Comparison of ENCODE assay signal across 21 cellular contexts in the genomic region with DNA sequence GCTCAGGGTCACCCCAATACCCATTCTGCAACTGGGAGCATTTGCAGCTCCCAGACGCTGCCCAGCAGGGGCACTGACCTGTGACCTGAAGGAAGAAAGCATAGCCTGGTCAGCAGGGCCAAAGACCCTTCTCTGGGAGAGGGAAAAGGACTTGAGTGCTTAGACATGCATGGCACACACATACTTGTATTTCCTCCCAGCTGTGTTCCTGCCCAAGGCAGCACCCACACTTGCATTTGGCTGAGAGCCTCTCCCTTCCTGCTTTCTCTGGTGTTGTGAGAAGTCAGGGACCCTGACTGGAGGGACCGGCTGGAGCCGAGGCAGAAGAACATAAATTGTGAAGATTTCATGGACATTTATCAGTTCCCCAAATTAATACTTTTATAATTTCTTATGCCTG. TPM values are rescaled to one million over a fixed set of nuclear protein-coding genes. Genes with fewer than 3 reads are reported as not detected.
DNase-seq lines count a peak whose midpoint lies in the region; ATAC-seq, FAIRE-seq and TF ChIP-seq lines count a peak whose summit lies in the region.
"Had no signal": no experiment of that assay in that cellular context is flagged by ENCODE, and none has a peak within 500 bp of the region (broad histone marks: within the 10 kb centered on the region; RNA-seq: fewer than 3 reads in every experiment).

No MANE protein-coding gene starts in this region.

- no peak for ATAC-seq in HepG2
- ATAC-seq in right lobe of liver = no peak
- no peak for ATAC-seq in GM21619 (IDR thresholded peaks at IDR 0.05; ENCODE audit: unreplicated experiment)
- ATAC-seq: CD8-positive, alpha-beta T cell; HCT116 had no signal

- POLR2A ChIA-PET in HepG2 (lab: Yijun Ruan, JAX) = no interaction called here

- no TSS peak for BruUV-seq in HepG2 (replicated peaks; lab: Mats Ljungman, UMichigan)

- TF ChIP-seq POLR2A in HepG2 (IDR thresholded peaks at IDR 0.05; ENCODE audit: insufficient read depth in 1 of 2, low read depth in 2 of 2, low read length in 2 of 2) (no peak), right lobe of liver (IDR thresholded peaks at IDR 0.05) (no peak), esophagus muscularis mucosa (IDR thresholded peaks at IDR 0.05; ENCODE audit: low read depth) (no peak), thyroid gland (IDR thresholded peaks at IDR 0.05) (no peak), breast epithelium (IDR thresholded peaks at IDR 0.05) (no peak)

- no peaks in the 10 kb centered on the region for H3K36me3 ChIP-seq in HepG2 (replicated peaks in 1 of 2; ENCODE audit: control insufficient read depth in 1 of 2, insufficient read depth in 2 of 2, low read length in 2 of 2)
- H3K36me3 ChIP-seq in right lobe of liver = no peaks in the 10 kb centered on the region
- H3K36me3 ChIP-seq in esophagus muscularis mucosa = no peaks in the 10 kb centered on the region
- H3K36me3 ChIP-seq in thyroid gland = no peaks in the 10 kb centered on the region
- H3K36me3 ChIP-seq in breast epithelium = no peaks in the 10 kb centered on the region
- H3K36me3 ChIP-seq: BLaER1 had no signal

- H3K9ac ChIP-seq in HepG2 (ENCODE audit: insufficient read depth, low read depth, low read length) = no peak overlapping the region
- H3K9ac ChIP-seq: BLaER1, GM23248 had no signal

- TF ChIP-seq RAD21 in HepG2 (CRISPR knock-in tag; IDR thresholded peaks at IDR 0.05) = no peak

- H3K27ac ChIP-seq in HepG2 (ENCODE audit: extremely low read length, insufficient read depth, low read length) (no peak overlapping the region), right lobe of liver (no peak overlapping the region), esophagus muscularis mucosa (replicated peaks in 1 of 4) (no peak overlapping the region), thyroid gland (peak overlapping the region in 1 of 3 donors; percentile 15), breast epithelium (no peak overlapping the region)
- H3K27ac ChIP-seq: 22Rv1, BLaER1, C4-2B, GM23248 had no signal

- H3K4me1 ChIP-seq in HepG2 (ENCODE audit: insufficient read depth, low read length) (peaks cover 14% of the 10 kb centered on the region), right lobe of liver (peaks cover 0 to 8% (median 2%) of the 10 kb centered on the region in 4 donors), esophagus muscularis mucosa (no peaks in the 10 kb centered on the region), thyroid gland (peaks cover 0 to 7% of the 10 kb centered on the region in 2 donors), breast epithelium (no peaks in the 10 kb centered on the region)
- H3K4me1 ChIP-seq: BLaER1 had no signal

- H3K4me2 ChIP-seq in HepG2 (ENCODE audit: low read depth, low read length) = no peak overlapping the region
- H3K4me2 ChIP-seq: BLaER1 had no signal

- TF ChIP-seq EP300 in HepG2 (IDR thresholded peaks at IDR 0.05; ENCODE audit: low read depth in 2 of 2, low read length in 2 of 2) (no peak), HepG2 (CRISPR knock-in tag; IDR thresholded peaks at IDR 0.05; ENCODE audit: borderline replicate concordance) (no peak), esophagus muscularis mucosa (IDR thresholded peaks at IDR 0.05) (no peak)

- H3K27me3 ChIP-seq in HepG2 (ENCODE audit: control insufficient read depth in 1 of 2, insufficient read depth in 2 of 2, low read length in 2 of 2) (peaks cover 0 to 3% of the 10 kb centered on the region in 2 experiments; a peak in 1 of 5 replicates), right lobe of liver (no peaks in the 10 kb centered on the region), esophagus muscularis mucosa (no peaks in the 10 kb centered on the region), thyroid gland (no peaks in the 10 kb centered on the region), breast epithelium (no peaks in the 10 kb centered on the region)
- H3K27me3 ChIP-seq: BLaER1 had no signal

- no peak overlapping the region for H2AFZ ChIP-seq in HepG2 (ENCODE audit: low read length)
- H2AFZ ChIP-seq: GM23248 had no signal

- no peaks in the 10 kb centered on the region for H3K79me2 ChIP-seq in HepG2 (ENCODE audit: insufficient read depth, low read length)

- in situ Hi-C loops in HepG2 (cut with HindIII; ENCODE audit: extremely low pct_ligation_motif_present, low pct_unique_long_range_greater_than_20kb) = no loop called here

- H3K9me3 ChIP-seq in HepG2 (ENCODE audit: low read length) (no peaks in the 10 kb centered on the region), right lobe of liver (no peaks in the 10 kb centered on the region), esophagus muscularis mucosa (no peaks in the 10 kb centered on the region), thyroid gland (no peaks in the 10 kb centered on the region), breast epithelium (no peaks in the 10 kb centered on the region)

- CTCF ChIA-PET in HepG2 (lab: Yijun Ruan, JAX; ENCODE audit: low intra/inter-chr PET ratio, low total read pairs) = no interaction called here

- DNase-seq in HepG2 (ENCODE audit: low spot score) = no peak
- no peak for DNase-seq in right lobe of liver
- peak; percentile 79 for DNase-seq in esophagus muscularis mucosa (ENCODE audit: extremely low spot score)
- peak; percentile 57 to 68 for DNase-seq in thyroid gland
- DNase-seq in medulla oblongata (ENCODE audit: extremely low spot score) = no peak
- no peak for DNase-seq in breast epithelium (ENCODE audit: low spot score in 2 of 2)
- DNase-seq: Caco-2; CD4-positive, CD25-positive, alpha-beta regulatory T cell; CD8-positive, alpha-beta T cell; DMS153; DND-41; GM23248; H9 had no signal

- intact Hi-C loops in HepG2 (cut with micrococcal nuclease; ENCODE audit: unreplicated experiment) = no loop called here
- intact Hi-C loops in right lobe of liver (cut with DNase I) = no loop called here
- intact Hi-C loops in esophagus muscularis mucosa (cut with DNase I) = no loop called here
- intact Hi-C loops in thyroid gland (cut with DNase I) = no loop called here
- intact Hi-C loops in breast epithelium (cut with DNase I; ENCODE audit: low total_unique reads) = no loop called here

- TF ChIP-seq CTCF in HepG2 (CRISPR knock-in tag; IDR thresholded peaks at IDR 0.05) (no peak), right lobe of liver (IDR thresholded peaks at IDR 0.05) (no peak), esophagus muscularis mucosa (IDR thresholded peaks at IDR 0.05) (no peak), thyroid gland (IDR thresholded peaks at IDR 0.05) (no peak), breast epithelium (IDR thresholded peaks at IDR 0.05) (no peak)

- H3K4me3 ChIP-seq in HepG2 (replicated peaks in 1 of 3; ENCODE audit: insufficient read depth in 1 of 3, low read depth in 2 of 3, low read length in 3 of 3) (no peak overlapping the region), right lobe of liver (no peak overlapping the region), esophagus muscularis mucosa (no peak overlapping the region), thyroid gland (replicated peaks in 1 of 3) (no peak overlapping the region), breast epithelium (no peak overlapping the region)
- H3K4me3 ChIP-seq: BLaER1, GM23248 had no signal

- no peaks in the 10 kb centered on the region for H4K20me1 ChIP-seq in HepG2 (ENCODE audit: insufficient read depth, low read length)
- H4K20me1 ChIP-seq: BLaER1 had no signal

- no peak for FAIRE-seq in HepG2 (lab: Jason Lieb, UNC)
- FAIRE-seq: A204.1, G401.6, GM12892 had no signal

- 69% methylated on average over 2 of the region's 3 CpGs for WGBS in HepG2 (ENCODE audit: low lambda C conversion rate)
- WGBS in right lobe of liver (ENCODE audit: insufficient coverage, low coverage, low lambda C conversion rate, missing lambda C conversion rate) = 73% methylated on average over 3 of the region's 3 CpGs
- WGBS in esophagus muscularis mucosa = 72% methylated on average over 3 of the region's 3 CpGs
- 21 to 41% methylated on average over 3 of the region's 3 CpGs for WGBS in thyroid gland, 2 donors

RNA-seq across cellular contexts. Expression of gene LAMB2, which starts 7.2 kb away (rescaled TPM):
- total RNA-seq in HepG2 (2016; rRNA removed; fragmentation: Illumina TruSeq; extraction: Trizol) = 67.9 and 208 TPM in 2 replicates
- total RNA-seq in HepG2 (2016; cell fraction: cytosol; rRNA removed; fragmentation: Illumina TruSeq; extraction: Trizol; ENCODE audit: low read depth) = 13.5 and 15.2 TPM in 2 replicates
- total RNA-seq in HepG2 (2016; cell fraction: insoluble cytoplasmic fraction; rRNA removed; fragmentation: Illumina TruSeq; extraction: Trizol) = 56.7 and 217 TPM in 2 replicates
- total RNA-seq in HepG2 (2016; cell fraction: membrane; rRNA removed; fragmentation: Illumina TruSeq; extraction: Trizol) = 16.6 and 17.9 TPM in 2 replicates
- total RNA-seq in HepG2 (2016; cell fraction: nucleus; rRNA removed; fragmentation: Illumina TruSeq; extraction: Trizol) = 198 and 230 TPM in 2 replicates
- 443 and 619 TPM in 2 replicates for polyA plus RNA-seq in HepG2 (2011; rRNA removed)
- polyA plus RNA-seq in HepG2 (2011; cell fraction: cytosol; rRNA removed) = 165 and 171 TPM in 2 replicates
- 2,056 and 2,231 TPM in 2 replicates for polyA plus RNA-seq in HepG2 (2011; cell fraction: nucleus; rRNA removed)
- 234 and 362 TPM in 2 replicates for polyA plus RNA-seq in HepG2 (2012)
- 7.4 and 10.4 TPM in 2 replicates for polyA plus RNA-seq in HepG2 (2016; cell fraction: cytosol; fragmentation: Illumina TruSeq; extraction: Trizol; ENCODE audit: low read depth)
- 45.9 and 61.9 TPM in 2 replicates for polyA plus RNA-seq in HepG2 (2016; cell fraction: insoluble cytoplasmic fraction; fragmentation: Illumina TruSeq; extraction: Trizol; ENCODE audit: low read depth)
- polyA plus RNA-seq in HepG2 (2016; cell fraction: membrane; fragmentation: Illumina TruSeq; extraction: Trizol; ENCODE audit: low read depth) = 9.9 and 13.5 TPM in 2 replicates
- 423 and 430 TPM in 2 replicates for polyA plus RNA-seq in HepG2 (2016; cell fraction: nucleus; fragmentation: Illumina TruSeq; extraction: Trizol; ENCODE audit: insufficient read depth, low read depth)
- polyA minus RNA-seq in HepG2 (2011; rRNA and poly(A)+ RNA removed; ENCODE audit: low replicate concordance) = 13.3 and 724 TPM in 2 replicates
- 108 and 211 TPM in 2 replicates for polyA minus RNA-seq in HepG2 (2011; cell fraction: cytosol; rRNA and poly(A)+ RNA removed)
- polyA minus RNA-seq in HepG2 (2011; cell fraction: nucleus; rRNA and poly(A)+ RNA removed) = 147 and 217 TPM in 2 replicates
- 100 to 1,000 TPM; 129 to 192 (median 163) TPM for total RNA-seq in right lobe of liver
- 1,000 to 10,000 TPM in 1 of 4 donors, 100 to 1,000 TPM in 3; 609 to 1,229 (median 740) TPM for total RNA-seq in esophagus muscularis mucosa
- 100 to 1,000 TPM; 452 to 573 (median 527) TPM for total RNA-seq in thyroid gland
- 100 to 1,000 TPM; 411 to 700 (median 540) TPM for total RNA-seq in breast epithelium
- total RNA-seq: CD8-positive, alpha-beta T cell had no signal

RNA-seq across cellular contexts. Expression of gene USP19, which starts 19.5 kb away (rescaled TPM):
- 31.7 and 33.8 TPM in 2 replicates for total RNA-seq in HepG2 (2016; rRNA removed; fragmentation: Illumina TruSeq; extraction: Trizol)
- total RNA-seq in HepG2 (2016; cell fraction: cytosol; rRNA removed; fragmentation: Illumina TruSeq; extraction: Trizol; ENCODE audit: low read depth) = 3.2 and 3.3 TPM in 2 replicates
- total RNA-seq in HepG2 (2016; cell fraction: insoluble cytoplasmic fraction; rRNA removed; fragmentation: Illumina TruSeq; extraction: Trizol) = 28.9 and 29.8 TPM in 2 replicates
- total RNA-seq in HepG2 (2016; cell fraction: membrane; rRNA removed; fragmentation: Illumina TruSeq; extraction: Trizol) = 7.3 and 7.8 TPM in 2 replicates
- 30.6 and 33.3 TPM in 2 replicates for total RNA-seq in HepG2 (2016; cell fraction: nucleus; rRNA removed; fragmentation: Illumina TruSeq; extraction: Trizol)
- polyA plus RNA-seq in HepG2 (2011; rRNA removed) = 28.3 and 36.6 TPM in 2 replicates
- polyA plus RNA-seq in HepG2 (2011; cell fraction: cytosol; rRNA removed) = 20.1 and 31.8 TPM in 2 replicates
- 90.2 and 110 TPM in 2 replicates for polyA plus RNA-seq in HepG2 (2011; cell fraction: nucleus; rRNA removed)
- 21.9 and 23.6 TPM in 2 replicates for polyA plus RNA-seq in HepG2 (2012)
- 0.88 and 1.7 TPM in 2 replicates for polyA plus RNA-seq in HepG2 (2016; cell fraction: cytosol; fragmentation: Illumina TruSeq; extraction: Trizol; ENCODE audit: low read depth)
- 19.6 and 20.4 TPM in 2 replicates for polyA plus RNA-seq in HepG2 (2016; cell fraction: insoluble cytoplasmic fraction; fragmentation: Illumina TruSeq; extraction: Trizol; ENCODE audit: low read depth)
- polyA plus RNA-seq in HepG2 (2016; cell fraction: membrane; fragmentation: Illumina TruSeq; extraction: Trizol; ENCODE audit: low read depth) = 2.9 and 3.5 TPM in 2 replicates
- 46.8 and 50.9 TPM in 2 replicates for polyA plus RNA-seq in HepG2 (2016; cell fraction: nucleus; fragmentation: Illumina TruSeq; extraction: Trizol; ENCODE audit: insufficient read depth, low read depth)
- 183 and 184 TPM in 2 replicates for polyA minus RNA-seq in HepG2 (2011; rRNA and poly(A)+ RNA removed; ENCODE audit: low replicate concordance)
- polyA minus RNA-seq in HepG2 (2011; cell fraction: cytosol; rRNA and poly(A)+ RNA removed) = 23.4 and 29.4 TPM in 2 replicates
- 26.7 and 30.1 TPM in 2 replicates for polyA minus RNA-seq in HepG2 (2011; cell fraction: nucleus; rRNA and poly(A)+ RNA removed)
- total RNA-seq in right lobe of liver = 10 to 100 TPM; 28.0 to 39.0 (median 34.1) TPM
- 10 to 100 TPM; 57.5 to 64.4 (median 59.9) TPM for total RNA-seq in esophagus muscularis mucosa
- total RNA-seq in thyroid gland = 100 to 1,000 TPM in 1 of 4 donors, 10 to 100 TPM in 3; 72.3 to 104 (median 77.4) TPM
- total RNA-seq in breast epithelium = 10 to 100 TPM; 49.2 to 57.2 (median 56.2) TPM

RNA-seq across cellular contexts. Expression of gene CCDC71, which starts 26.1 kb away (rescaled TPM):
- total RNA-seq in HepG2 (2016; rRNA removed; fragmentation: Illumina TruSeq; extraction: Trizol) (13.3 and 14.3 TPM in 2 replicates), right lobe of liver (10 to 100 TPM in 2 of 6 experiments, 1 to 10 TPM in 4; 8.0 to 18.9 (median 8.6) TPM), esophagus muscularis mucosa (10 to 100 TPM; 19.9 to 25.6 (median 23.7) TPM), thyroid gland (10 to 100 TPM; 35.2 to 63.7 (median 58.5) TPM), breast epithelium (10 to 100 TPM; 29.0 to 39.7 (median 31.8) TPM)
- total RNA-seq in HepG2 (2016; cell fraction: cytosol; rRNA removed; fragmentation: Illumina TruSeq; extraction: Trizol; ENCODE audit: low read depth) = 4.1 and 4.7 TPM in 2 replicates
- total RNA-seq in HepG2 (2016; cell fraction: insoluble cytoplasmic fraction; rRNA removed; fragmentation: Illumina TruSeq; extraction: Trizol) = 12.6 and 13.9 TPM in 2 replicates
- total RNA-seq in HepG2 (2016; cell fraction: membrane; rRNA removed; fragmentation: Illumina TruSeq; extraction: Trizol) = 10.5 and 10.7 TPM in 2 replicates
- total RNA-seq in HepG2 (2016; cell fraction: nucleus; rRNA removed; fragmentation: Illumina TruSeq; extraction: Trizol) = 9.0 and 9.1 TPM in 2 replicates
- polyA plus RNA-seq in HepG2 (2011; rRNA removed) = 9.7 and 14.9 TPM in 2 replicates
- polyA plus RNA-seq in HepG2 (2011; cell fraction: cytosol; rRNA removed) = 11.8 and 15.0 TPM in 2 replicates
- polyA plus RNA-seq in HepG2 (2011; cell fraction: nucleus; rRNA removed) = 12.1 and 12.2 TPM in 2 replicates
- 6.4 and 7.7 TPM in 2 replicates for polyA plus RNA-seq in HepG2 (2012)
- polyA plus RNA-seq in HepG2 (2016; cell fraction: cytosol; fragmentation: Illumina TruSeq; extraction: Trizol; ENCODE audit: low read depth) = 2.1 and 3.0 TPM in 2 replicates
- 15.2 TPM in 2 replicates for polyA plus RNA-seq in HepG2 (2016; cell fraction: insoluble cytoplasmic fraction; fragmentation: Illumina TruSeq; extraction: Trizol; ENCODE audit: low read depth)
- polyA plus RNA-seq in HepG2 (2016; cell fraction: membrane; fragmentation: Illumina TruSeq; extraction: Trizol; ENCODE audit: low read depth) = 5.5 and 5.6 TPM in 2 replicates
- 9.9 and 12.2 TPM in 2 replicates for polyA plus RNA-seq in HepG2 (2016; cell fraction: nucleus; fragmentation: Illumina TruSeq; extraction: Trizol; ENCODE audit: insufficient read depth, low read depth)
- 56.3 and 64.8 TPM in 2 replicates for polyA minus RNA-seq in HepG2 (2011; rRNA and poly(A)+ RNA removed; ENCODE audit: low replicate concordance)
- polyA minus RNA-seq in HepG2 (2011; cell fraction: cytosol; rRNA and poly(A)+ RNA removed) = 9.1 and 9.9 TPM in 2 replicates
- 24.2 and 24.7 TPM in 2 replicates for polyA minus RNA-seq in HepG2 (2011; cell fraction: nucleus; rRNA and poly(A)+ RNA removed)

RNA-seq across cellular contexts. Expression of gene KLHDC8B, which starts 31.3 kb away (rescaled TPM):
- total RNA-seq in HepG2 (2016; rRNA removed; fragmentation: Illumina TruSeq; extraction: Trizol) (17.2 and 17.7 TPM in 2 replicates), right lobe of liver (10 to 100 TPM; 10.4 to 15.2 (median 11.5) TPM), esophagus muscularis mucosa (100 to 1,000 TPM in 1 of 4 donors, 10 to 100 TPM in 3; 78.6 to 190 (median 91.2) TPM), thyroid gland (10 to 100 TPM; 47.0 to 60.9 (median 57.2) TPM), breast epithelium (100 to 1,000 TPM in 1 of 3 donors, 10 to 100 TPM in 2; 38.7 to 106 (median 46.2) TPM)
- total RNA-seq in HepG2 (2016; cell fraction: cytosol; rRNA removed; fragmentation: Illumina TruSeq; extraction: Trizol; ENCODE audit: low read depth) = 5.3 and 6.0 TPM in 2 replicates
- total RNA-seq in HepG2 (2016; cell fraction: insoluble cytoplasmic fraction; rRNA removed; fragmentation: Illumina TruSeq; extraction: Trizol) = 18.2 and 18.3 TPM in 2 replicates
- total RNA-seq in HepG2 (2016; cell fraction: membrane; rRNA removed; fragmentation: Illumina TruSeq; extraction: Trizol) = 12.5 and 13.9 TPM in 2 replicates
- 9.8 and 11.3 TPM in 2 replicates for total RNA-seq in HepG2 (2016; cell fraction: nucleus; rRNA removed; fragmentation: Illumina TruSeq; extraction: Trizol)
- polyA plus RNA-seq in HepG2 (2011; rRNA removed) = 17.8 and 25.3 TPM in 2 replicates
- polyA plus RNA-seq in HepG2 (2011; cell fraction: cytosol; rRNA removed) = 22.1 and 25.8 TPM in 2 replicates
- polyA plus RNA-seq in HepG2 (2011; cell fraction: nucleus; rRNA removed) = 23.7 and 30.7 TPM in 2 replicates
- polyA plus RNA-seq in HepG2 (2012) = 10.3 and 15.5 TPM in 2 replicates
- polyA plus RNA-seq in HepG2 (2016; cell fraction: cytosol; fragmentation: Illumina TruSeq; extraction: Trizol; ENCODE audit: low read depth) = 3.5 and 4.4 TPM in 2 replicates
- polyA plus RNA-seq in HepG2 (2016; cell fraction: insoluble cytoplasmic fraction; fragmentation: Illumina TruSeq; extraction: Trizol; ENCODE audit: low read depth) = 15.1 and 17.0 TPM in 2 replicates
- polyA plus RNA-seq in HepG2 (2016; cell fraction: membrane; fragmentation: Illumina TruSeq; extraction: Trizol; ENCODE audit: low read depth) = 8.7 and 9.4 TPM in 2 replicates
- 19.1 and 19.7 TPM in 2 replicates for polyA plus RNA-seq in HepG2 (2016; cell fraction: nucleus; fragmentation: Illumina TruSeq; extraction: Trizol; ENCODE audit: insufficient read depth, low read depth)
- polyA minus RNA-seq in HepG2 (2011; rRNA and poly(A)+ RNA removed; ENCODE audit: low replicate concordance) = 1.0 and 28.1 TPM in 2 replicates
- 8.4 and 13.7 TPM in 2 replicates for polyA minus RNA-seq in HepG2 (2011; cell fraction: cytosol; rRNA and poly(A)+ RNA removed)
- polyA minus RNA-seq in HepG2 (2011; cell fraction: nucleus; rRNA and poly(A)+ RNA removed) = 9.1 and 15.0 TPM in 2 replicates

RNA-seq across cellular contexts. Expression of gene QARS1, which starts 35.5 kb away (rescaled TPM):
- total RNA-seq in HepG2 (2016; rRNA removed; fragmentation: Illumina TruSeq; extraction: Trizol) (307 and 408 TPM in 2 replicates), right lobe of liver (100 to 1,000 TPM in 2 of 6 experiments, 10 to 100 TPM in 4; 81.5 to 148 (median 93.5) TPM), esophagus muscularis mucosa (100 to 1,000 TPM; 151 to 229 (median 197) TPM), thyroid gland (100 to 1,000 TPM; 158 to 273 (median 251) TPM), breast epithelium (100 to 1,000 TPM; 233 to 268 (median 252) TPM)
- 108 and 142 TPM in 2 replicates for total RNA-seq in HepG2 (2016; cell fraction: cytosol; rRNA removed; fragmentation: Illumina TruSeq; extraction: Trizol; ENCODE audit: low read depth)
- 307 and 376 TPM in 2 replicates for total RNA-seq in HepG2 (2016; cell fraction: insoluble cytoplasmic fraction; rRNA removed; fragmentation: Illumina TruSeq; extraction: Trizol)
- 314 and 352 TPM in 2 replicates for total RNA-seq in HepG2 (2016; cell fraction: membrane; rRNA removed; fragmentation: Illumina TruSeq; extraction: Trizol)
- 221 and 253 TPM in 2 replicates for total RNA-seq in HepG2 (2016; cell fraction: nucleus; rRNA removed; fragmentation: Illumina TruSeq; extraction: Trizol)
- 327 and 419 TPM in 2 replicates for polyA plus RNA-seq in HepG2 (2011; rRNA removed)
- polyA plus RNA-seq in HepG2 (2011; cell fraction: cytosol; rRNA removed) = 412 and 463 TPM in 2 replicates
- 959 and 1,022 TPM in 2 replicates for polyA plus RNA-seq in HepG2 (2011; cell fraction: nucleus; rRNA removed)
- polyA plus RNA-seq in HepG2 (2012) = 332 and 451 TPM in 2 replicates
- 127 and 157 TPM in 2 replicates for polyA plus RNA-seq in HepG2 (2016; cell fraction: cytosol; fragmentation: Illumina TruSeq; extraction: Trizol; ENCODE audit: low read depth)
- polyA plus RNA-seq in HepG2 (2016; cell fraction: insoluble cytoplasmic fraction; fragmentation: Illumina TruSeq; extraction: Trizol; ENCODE audit: low read depth) = 340 and 376 TPM in 2 replicates
- polyA plus RNA-seq in HepG2 (2016; cell fraction: membrane; fragmentation: Illumina TruSeq; extraction: Trizol; ENCODE audit: low read depth) = 292 and 350 TPM in 2 replicates
- polyA plus RNA-seq in HepG2 (2016; cell fraction: nucleus; fragmentation: Illumina TruSeq; extraction: Trizol; ENCODE audit: insufficient read depth, low read depth) = 430 and 462 TPM in 2 replicates
- polyA minus RNA-seq in HepG2 (2011; rRNA and poly(A)+ RNA removed; ENCODE audit: low replicate concordance) = 258 and 464 TPM in 2 replicates
- 175 and 228 TPM in 2 replicates for polyA minus RNA-seq in HepG2 (2011; cell fraction: cytosol; rRNA and poly(A)+ RNA removed)
- polyA minus RNA-seq in HepG2 (2011; cell fraction: nucleus; rRNA and poly(A)+ RNA removed) = 194 and 201 TPM in 2 replicates

Comparison
In these comparisons a context has a peak if more than half of its experiments do, and no peak if none do; other contexts are left out.
1. DNase-seq: peak in esophagus muscularis mucosa (single experiment) and thyroid gland (2 of 2); none in HepG2 (single experiment), right lobe of liver (0 of 3), medulla oblongata (single experiment) and breast epithelium (0 of 2).